1 cellular context compared by ENCODE assay signal in the genomic region with DNA sequence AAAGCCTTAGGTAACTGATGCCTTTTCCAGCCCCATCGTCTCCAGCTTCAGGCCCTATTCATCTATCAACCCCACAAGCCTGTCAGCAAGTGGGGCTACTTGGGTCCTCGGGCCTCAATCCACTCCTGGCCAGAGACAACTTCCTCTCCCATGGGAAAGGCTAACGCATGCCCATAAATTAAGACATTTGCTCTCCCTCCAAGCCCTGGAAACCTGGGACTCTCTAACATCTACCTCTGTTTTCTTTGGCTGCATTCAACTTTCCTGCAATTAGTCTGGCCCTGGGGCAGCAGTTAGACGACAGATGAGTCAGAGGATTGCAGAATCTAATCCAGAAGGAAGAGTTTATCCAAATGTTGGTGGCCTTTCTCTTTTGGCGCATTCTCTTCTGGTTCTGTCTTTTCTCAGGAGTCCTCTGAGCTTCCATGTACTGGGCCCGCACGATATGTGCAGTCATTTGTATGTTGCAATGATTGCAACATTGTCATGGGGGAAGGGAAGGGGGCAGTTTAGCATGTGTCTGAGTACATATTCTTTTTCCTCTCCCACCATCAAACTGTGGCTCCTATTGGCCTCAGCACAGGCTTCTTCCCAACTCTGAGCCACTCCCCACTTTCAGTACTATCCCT.
TF ChIP-seq lines count a peak whose summit lies in the region.

No MANE protein-coding gene starts in this region.

TF ChIP-seq in HEK293, 187 proteins besides CTCF, POLR2A, EP300 and RAD21 (continued from another document):
- peak; percentile 86 for TF ChIP-seq OSR2 (tag by site-specific recombination; IDR thresholded peaks at IDR 0.05)
